Comparison of ENCODE assay signal across 1 cellular context in genomic region chr21:42261832-42262200, GRCh38.
TF ChIP-seq lines count a peak whose summit lies in the region.

No MANE protein-coding gene starts in this region.

TF ChIP-seq in IMR-90, 13 proteins besides CTCF, POLR2A, EP300 and RAD21 (continued from another document):
- TF ChIP-seq USF2 (IDR thresholded peaks at IDR 0.05; ENCODE audit: low read depth, low read length), result no peak
